Comparison of ENCODE assay signal across 9 cellular contexts in the genomic region with DNA sequence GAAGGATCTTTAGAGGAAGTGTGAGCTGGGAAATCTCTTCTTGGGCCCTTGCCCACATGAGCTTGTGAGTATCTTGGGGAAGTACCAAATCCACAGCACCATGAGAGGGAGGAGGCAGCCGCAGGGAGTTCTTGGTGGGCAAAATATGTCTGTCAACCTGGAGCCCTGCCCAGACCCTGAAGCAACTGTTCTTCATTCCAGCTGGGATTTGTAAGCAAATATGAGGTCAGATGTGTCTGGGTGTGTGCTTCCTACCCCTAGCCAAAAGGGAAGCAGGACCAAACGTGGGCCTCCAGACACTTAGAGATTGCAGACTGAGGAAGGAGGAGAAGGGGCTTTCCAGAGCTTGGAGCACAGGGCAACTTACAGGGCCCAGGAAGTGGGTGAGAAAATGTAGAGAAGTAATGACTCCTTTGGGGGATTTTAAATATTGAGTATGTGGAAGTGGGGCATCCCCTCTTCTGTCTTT. TPM values are rescaled to one million over a fixed set of nuclear protein-coding genes. Genes with fewer than 3 reads are reported as not detected.
DNase-seq lines count a peak whose midpoint lies in the region; ATAC-seq lines count a peak whose summit lies in the region.
"Had no signal": no experiment of that assay in that cellular context is flagged by ENCODE, and none has a peak within 500 bp of the region (broad histone marks: within the 10 kb centered on the region; RNA-seq: fewer than 3 reads in every experiment).

No MANE protein-coding gene starts in this region.

- H3K9me3 Mint-ChIP-seq in IgD-negative memory B cell (peaks cover 0 to 2% (median under 1%) of the 10 kb centered on the region in 3 donors), naive B cell (peaks cover under 1 to 17% (median 10%) of the 10 kb centered on the region in 7 donors)
- peaks cover 7% of the 10 kb centered on the region for H3K9me3 Mint-ChIP-seq in activated T-cell treated with anti-CD3 and anti-CD28 coated beads, Interleukin-2, amount 50 U/mL, for 24 hours

- ATAC-seq in naive B cell (ENCODE audit: low read depth in 2 of 2) (peak; percentile 80 to 90), GM18909 (IDR thresholded peaks at IDR 0.05; ENCODE audit: poor library complexity, unreplicated experiment) (no peak)

- H3K4me1 Mint-ChIP-seq in IgD-negative memory B cell (peaks cover 0 to 10% (median 2%) of the 10 kb centered on the region in 3 donors), naive B cell (peaks cover 10 to 16% (median 13%) of the 10 kb centered on the region in 3 donors)
- peaks cover 10% of the 10 kb centered on the region for H3K4me1 Mint-ChIP-seq in activated T-cell treated with anti-CD3 and anti-CD28 coated beads, Interleukin-2, amount 50 U/mL, for 24 hours (ENCODE audit: low read depth)

- H3K27ac Mint-ChIP-seq in IgD-negative memory B cell (peak overlapping the region in 2 of 3 donors; percentile 47 to 84), naive B cell (peak overlapping the region in 5 of 6 donors; percentile 4 to 93 (median 76))
- H3K27ac Mint-ChIP-seq in activated T-cell treated with anti-CD3 and anti-CD28 coated beads, Interleukin-2, amount 50 U/mL, for 24 hours = no peak overlapping the region

- H3K27me3 Mint-ChIP-seq in IgD-negative memory B cell = no peaks in the 10 kb centered on the region
- no peaks in the 10 kb centered on the region for H3K27me3 Mint-ChIP-seq in naive B cell
- H3K27me3 Mint-ChIP-seq in activated T-cell treated with anti-CD3 and anti-CD28 coated beads, Interleukin-2, amount 50 U/mL, for 24 hours = no peaks in the 10 kb centered on the region

- H3K36me3 Mint-ChIP-seq in IgD-negative memory B cell = peaks cover under 1% of the 10 kb centered on the region
- peaks cover 0 to 9% of the 10 kb centered on the region in 2 donors for H3K36me3 Mint-ChIP-seq in naive B cell
- H3K36me3 Mint-ChIP-seq in activated T-cell treated with anti-CD3 and anti-CD28 coated beads, Interleukin-2, amount 50 U/mL, for 24 hours (ENCODE audit: low read depth) = no peaks in the 10 kb centered on the region

- DNase-seq in A172 (ENCODE audit: low spot score) (peak; percentile 21), dedifferentiated amniotic fluid mesenchymal stem cell (ENCODE audit: extremely low spot score) (peak; percentile 67), naive B cell (no peak), glomerular visceral epithelial cell (ENCODE audit: extremely low spot score) (no peak), occipital lobe (lab: John Stamatoyannopoulos, UW) (no peak)
- DNase-seq in activated T-cell treated with anti-CD3 and anti-CD28 coated beads, Interleukin-2, amount 50 U/mL, for 24 hours = no peak
- DNase-seq: mesendoderm had no signal

- H3K4me3 Mint-ChIP-seq in IgD-negative memory B cell (peak overlapping the region in 1 of 4 donors; percentile 20), naive B cell (no peak overlapping the region)
- H3K4me3 Mint-ChIP-seq in activated T-cell treated with anti-CD3 and anti-CD28 coated beads, Interleukin-2, amount 50 U/mL, for 24 hours = no peak overlapping the region

RNA-seq across cellular contexts. Expression of a gene that starts 21.0 kb away (rescaled TPM):
- total RNA-seq in A172 (2014; rRNA removed; shearing (Covaris generic)) = 64.7 and 70.9 TPM in 2 replicates
- polyA plus RNA-seq in IgD-negative memory B cell (8.0 TPM), naive B cell (ENCODE audit: low read depth in 6 of 6) (10 to 100 TPM in 5 of 6 donors, 1 to 10 TPM in 1; 8.5 to 21.7 (median 13.9) TPM)
- total RNA-seq in occipital lobe = 20.4 TPM

RNA-seq across cellular contexts. Expression of a gene that starts 21.1 kb away (rescaled TPM):
- 12.6 and 13.8 TPM in 2 replicates for total RNA-seq in A172 (2014; rRNA removed; shearing (Covaris generic))
- polyA plus RNA-seq in IgD-negative memory B cell (11.6 TPM), naive B cell (ENCODE audit: low read depth in 6 of 6) (10 to 100 TPM in 1 of 6 donors, 1 to 10 TPM in 4, under 1 TPM in 1; 0.82 to 10.8 (median 7.9) TPM)
- 6.4 TPM for total RNA-seq in occipital lobe

RNA-seq across cellular contexts. Expression of a gene that starts 41.9 kb away (rescaled TPM):
- total RNA-seq in A172 (2014; rRNA removed; shearing (Covaris generic)) = not detected in 2 replicates
- polyA plus RNA-seq in IgD-negative memory B cell = not detected
- not detected for polyA plus RNA-seq in naive B cell (ENCODE audit: low read depth in 6 of 6)
- not detected for total RNA-seq in occipital lobe

Comparison
In these comparisons a context has a peak if more than half of its experiments do, and no peak if none do; other contexts are left out.
1. DNase-seq: peak in A172 (single experiment) and dedifferentiated amniotic fluid mesenchymal stem cell (single experiment); none in naive B cell (single experiment), glomerular visceral epithelial cell (single experiment), activated T-cell treated with anti-CD3 and anti-CD28 coated beads, Interleukin-2, amount 50 U/mL, for 24 hours (single experiment) and occipital lobe (single experiment).